Comparison of ENCODE assay signal across 14 cellular contexts in genomic region chr11:43833657-43834073, GRCh38. TPM values are rescaled to one million over a fixed set of nuclear protein-coding genes. Genes with fewer than 3 reads are reported as not detected.
DNase-seq lines count a peak whose midpoint lies in the region; ATAC-seq, FAIRE-seq and TF ChIP-seq lines count a peak whose summit lies in the region.
"Had no signal": no experiment of that assay in that cellular context is flagged by ENCODE, and none has a peak within 500 bp of the region (broad histone marks: within the 10 kb centered on the region; RNA-seq: fewer than 3 reads in every experiment).

No MANE protein-coding gene starts in this region.

- no peak overlapping the region for H3K27ac Mint-ChIP-seq in H9
- H3K27ac Mint-ChIP-seq: activated T-helper 17 cell treated with anti-CD3 and anti-CD28 coated beads, Interleukin-2, amount 50 U/mL, for 72 hours; WTC11 had no signal

- H3K36me3 ChIP-seq in HEK293 (ENCODE audit: control insufficient read depth in 2 of 2, insufficient read depth in 1 of 2, low read length in 2 of 2) (peaks cover 0 to 6% of the 10 kb centered on the region in 2 experiments; a peak in 1 of 3 replicates), pancreas (no peaks in the 10 kb centered on the region)
- H3K36me3 ChIP-seq: vagina had no signal

- H2BK15ac ChIP-seq in H9 (ENCODE audit: low read depth, low read length): no peak overlapping the region

- H2BK120ac ChIP-seq in H9 (ENCODE audit: low read depth, low read length, poor library complexity, severe bottlenecking): no peak overlapping the region

- no peaks in the 10 kb centered on the region for H3K27me3 ChIP-seq in pancreas
- no peaks in the 10 kb centered on the region for H3K27me3 ChIP-seq in H9 (ENCODE audit: insufficient read depth, low read length)
- H3K27me3 ChIP-seq: vagina had no signal

- H3K4me1 ChIP-seq in HEK293 (ENCODE audit: control insufficient read depth, insufficient read depth, low read length) (peaks cover 6% of the 10 kb centered on the region), pancreas (no peaks in the 10 kb centered on the region), H9 (ENCODE audit: insufficient read depth, low read length) (no peaks in the 10 kb centered on the region)
- H3K4me1 ChIP-seq: vagina had no signal

- H3K56ac ChIP-seq in H9 (ENCODE audit: insufficient read length, low read depth, low read length): no peak overlapping the region

- H2BK12ac ChIP-seq in H9 (ENCODE audit: insufficient read length, low read depth, low read length): no peak overlapping the region

- H4K91ac ChIP-seq in H9 (ENCODE audit: insufficient read length, low read depth, low read length): no peak overlapping the region

- ATAC-seq in pancreas: peak; percentile 51 to 82 (median 74)
- no peak for ATAC-seq in HG03439 (IDR thresholded peaks at IDR 0.05; ENCODE audit: unreplicated experiment)
- no peak for ATAC-seq in HG03460 (IDR thresholded peaks at IDR 0.05; ENCODE audit: unreplicated experiment)
- ATAC-seq: WTC11 had no signal

- H3K4me3 ChIP-seq in HEK293 (ENCODE audit: low read depth, low read length) (no peak overlapping the region), epithelial cell of esophagus (ENCODE audit: low read length) (no peak overlapping the region), pancreas (no peak overlapping the region), lower leg skin (ENCODE audit: low read depth, poor library complexity, severe bottlenecking) (no peak overlapping the region)
- H3K4me3 ChIP-seq: vagina had no signal

- no peaks in the 10 kb centered on the region for H3K79me1 ChIP-seq in H9 (ENCODE audit: insufficient read depth, low read depth, low read length, poor library complexity, severe bottlenecking)

- no peak for TF ChIP-seq POLR2A in lower leg skin (IDR thresholded peaks at IDR 0.05)

- H3T11ph ChIP-seq in H9 (ENCODE audit: low read length): no peak overlapping the region

- H3K9me3 Mint-ChIP-seq in H9: no peaks in the 10 kb centered on the region
- H3K9me3 Mint-ChIP-seq: activated T-helper 17 cell treated with anti-CD3 and anti-CD28 coated beads, Interleukin-2, amount 50 U/mL, for 72 hours; WTC11 had no signal

- no peaks in the 10 kb centered on the region for H3K79me2 ChIP-seq in H9 (ENCODE audit: insufficient read depth, low read length)

- H3K4ac ChIP-seq in H9 (ENCODE audit: low read depth, low read length): no peak overlapping the region

- H2AFZ ChIP-seq in H9 (ENCODE audit: low read length): no peak overlapping the region

- no peak overlapping the region for H3K4me2 ChIP-seq in H9 (ENCODE audit: insufficient read depth, insufficient read length, low read length)

- H3K9me3 ChIP-seq in HEK293 (ENCODE audit: control insufficient read depth, insufficient read depth, low read depth, low read length): no peaks in the 10 kb centered on the region
- no peaks in the 10 kb centered on the region for H3K9me3 ChIP-seq in pancreas
- H3K9me3 ChIP-seq in H9 (ENCODE audit: control insufficient read depth, low read depth, low read length): no peaks in the 10 kb centered on the region
- H3K9me3 ChIP-seq: vagina had no signal

- POLR2A ChIA-PET in HEK293 (lab: Yijun Ruan, JAX): no interaction called here

- no peak overlapping the region for H4K5ac ChIP-seq in H9 (ENCODE audit: insufficient read length, low read depth, low read length)

- H3K27ac ChIP-seq in HEK293 (ENCODE audit: extremely low read depth, low read depth, low read length) (no peak overlapping the region), pancreas (no peak overlapping the region), H9 (ENCODE audit: insufficient read length, low read depth, low read length) (no peak overlapping the region)
- H3K27ac ChIP-seq: vagina had no signal

- H3K18ac ChIP-seq in H9 (ENCODE audit: insufficient read length, low read depth, low read length): no peak overlapping the region

- no peak overlapping the region for H3K23ac ChIP-seq in H9 (ENCODE audit: insufficient read length, low read depth, low read length)

- H3K23me2 ChIP-seq in H9 (ENCODE audit: insufficient read length, low read depth, low read length, poor library complexity, severe bottlenecking): no peaks in the 10 kb centered on the region

- intact Hi-C loops in pancreas (cut with DNase I): no loop called here
- intact Hi-C loops in lower leg skin (cut with DNase I; ENCODE audit: low total_unique reads): no loop called here

- H3K4me3 Mint-ChIP-seq in H9: no peak overlapping the region
- H3K4me3 Mint-ChIP-seq: activated T-helper 17 cell treated with anti-CD3 and anti-CD28 coated beads, Interleukin-2, amount 50 U/mL, for 72 hours; WTC11 had no signal

- H3K4me1 Mint-ChIP-seq in H9: peaks cover 0 to 7% of the 10 kb centered on the region in 2 experiments; a peak in 1 of 4 replicates
- H3K4me1 Mint-ChIP-seq: WTC11 had no signal

- peak; percentile 82 for DNase-seq in NCI-H748 (lab: John Stamatoyannopoulos, UW; ENCODE audit: unreplicated experiment)
- peak; percentile 27 for DNase-seq in epithelial cell of esophagus (ENCODE audit: low read depth)
- DNase-seq in pancreas: no peak
- DNase-seq in lower leg skin (ENCODE audit: low spot score in 2 of 2): no peak
- DNase-seq in H9: no peak
- DNase-seq: effector CD8-positive, alpha-beta T cell; MM.1S had no signal

- TF ChIP-seq CTCF in HEK293 (tag by site-specific recombination; IDR thresholded peaks at IDR 0.05) (no peak), epithelial cell of esophagus (IDR thresholded peaks at IDR 0.05; ENCODE audit: insufficient read depth, low read depth, low read length, missing control alignments) (no peak), pancreas (IDR thresholded peaks at IDR 0.05) (no peak), lower leg skin (IDR thresholded peaks at IDR 0.05) (no peak), H9 (conservative IDR thresholded peaks at IDR 0.05) (no peak)

- no peak overlapping the region for H4K8ac ChIP-seq in H9 (replicated peaks; ENCODE audit: insufficient read length, low read depth, low read length)

- H4K20me1 ChIP-seq in H9 (ENCODE audit: control insufficient read depth, insufficient read depth, insufficient read length): no peaks in the 10 kb centered on the region

- FAIRE-seq in pancreas (lab: Jason Lieb, UNC): no peak
- FAIRE-seq: keratinocyte had no signal

- no peak overlapping the region for H3K14ac ChIP-seq in H9 (ENCODE audit: insufficient read depth, low read length)

- H3K9ac ChIP-seq in H9 (ENCODE audit: extremely low read depth, insufficient read length, low read length): no peak overlapping the region

- H2BK20ac ChIP-seq in H9 (ENCODE audit: low read depth, low read length, poor library complexity, severe bottlenecking): no peak overlapping the region

- H3K27me3 Mint-ChIP-seq in H9 (ENCODE audit: low read depth): no peaks in the 10 kb centered on the region
- H3K27me3 Mint-ChIP-seq: activated T-helper 17 cell treated with anti-CD3 and anti-CD28 coated beads, Interleukin-2, amount 50 U/mL, for 72 hours had no signal

- H2BK5ac ChIP-seq in H9 (ENCODE audit: insufficient read length, low read length): no peak overlapping the region

- H3K36me3 Mint-ChIP-seq in H9 (ENCODE audit: insufficient read depth in 1 of 3, low read depth in 3 of 3): peaks cover 3 to 15% (median 5%) of the 10 kb centered on the region in 3 experiments; a peak in 6 of 7 replicates

- CTCF ChIA-PET in HEK293 (lab: Yijun Ruan, JAX): interaction anchor here (0.7 to 10.8 kb wide), 3 partner anchors 16 to 257 kb away, joined by 3 to 122 read pairs (median 6); no protein-coding TSS in a partner anchor

- H2AK5ac ChIP-seq in H9 (ENCODE audit: insufficient read length, low read length): no peak overlapping the region

- 35 to 43% methylated on average over 1 of the region's 1 CpG for WGBS in pancreas, 2 donors
- 39 to 73% methylated on average over 1 of the region's 1 CpG for WGBS in lower leg skin, 2 donors
- no CpG with 5 or more reads among the region's 1 CpG for WGBS in H9 (ENCODE audit: extremely low coverage, insufficient read length, low lambda C conversion rate)

TF ChIP-seq in HEK293, 187 proteins besides CTCF, POLR2A, EP300 and RAD21 (continues in another document):
- no peak for TF ChIP-seq ZNF292 (tag by site-specific recombination; IDR thresholded peaks at IDR 0.05; ENCODE audit: borderline replicate concordance, low read depth)
- no peak for TF ChIP-seq ZNF114 (tag by site-specific recombination; IDR thresholded peaks at IDR 0.05)
- TF ChIP-seq ZNF76 (tag by site-specific recombination; IDR thresholded peaks at IDR 0.05; ENCODE audit: borderline replicate concordance, low read depth): no peak
- TF ChIP-seq FEZF1 (tag by site-specific recombination; IDR thresholded peaks at IDR 0.05): peak; percentile 76
- no peak for TF ChIP-seq ZNF529 (tag by site-specific recombination; IDR thresholded peaks at IDR 0.05; ENCODE audit: insufficient replicate concordance)
- no peak for TF ChIP-seq ZNF37A (tag by site-specific recombination; IDR thresholded peaks at IDR 0.05)
- TF ChIP-seq ZNF146 (tag by site-specific recombination; IDR thresholded peaks at IDR 0.05): no peak
- no peak for TF ChIP-seq ZNF175 (tag by site-specific recombination; IDR thresholded peaks at IDR 0.05)
- no peak for TF ChIP-seq BCL11A (tag by site-specific recombination; IDR thresholded peaks at IDR 0.05; ENCODE audit: low read depth)
- TF ChIP-seq ZNF266 (tag by site-specific recombination; IDR thresholded peaks at IDR 0.05; ENCODE audit: low read depth): no peak
- TF ChIP-seq ZBTB49 (tag by site-specific recombination; IDR thresholded peaks at IDR 0.05; ENCODE audit: low read depth): no peak
- no peak for TF ChIP-seq ZNF660 (tag by site-specific recombination; IDR thresholded peaks at IDR 0.05)
- no peak for TF ChIP-seq ZNF544 (tag by site-specific recombination; IDR thresholded peaks at IDR 0.05)
- no peak for TF ChIP-seq ZNF626 (tag by site-specific recombination; IDR thresholded peaks at IDR 0.05)

RNA-seq across cellular contexts. Expression of gene ALKBH3, which starts 47.0 kb away (rescaled TPM):
- total RNA-seq in pancreas (10 to 100 TPM; 13.9 to 20.1 (median 17.0) TPM), lower leg skin (10 to 100 TPM; 34.0 to 43.9 (median 39.8) TPM), H9 (2021) (18.8 and 22.2 TPM in 2 replicates)
- polyA plus RNA-seq in pancreas: 10 to 100 TPM; 22.5 to 29.1 TPM

Comparison
In these comparisons a context has a peak if more than half of its experiments do, and no peak if none do; other contexts are left out.
1. DNase-seq: peak in NCI-H748 (single experiment) and epithelial cell of esophagus (single experiment); none in pancreas (0 of 6), lower leg skin (0 of 2) and H9 (single experiment).
2. ATAC-seq: peak in pancreas (4 of 4); none in HG03439 (single experiment) and HG03460 (single experiment).